In the genomic region with DNA sequence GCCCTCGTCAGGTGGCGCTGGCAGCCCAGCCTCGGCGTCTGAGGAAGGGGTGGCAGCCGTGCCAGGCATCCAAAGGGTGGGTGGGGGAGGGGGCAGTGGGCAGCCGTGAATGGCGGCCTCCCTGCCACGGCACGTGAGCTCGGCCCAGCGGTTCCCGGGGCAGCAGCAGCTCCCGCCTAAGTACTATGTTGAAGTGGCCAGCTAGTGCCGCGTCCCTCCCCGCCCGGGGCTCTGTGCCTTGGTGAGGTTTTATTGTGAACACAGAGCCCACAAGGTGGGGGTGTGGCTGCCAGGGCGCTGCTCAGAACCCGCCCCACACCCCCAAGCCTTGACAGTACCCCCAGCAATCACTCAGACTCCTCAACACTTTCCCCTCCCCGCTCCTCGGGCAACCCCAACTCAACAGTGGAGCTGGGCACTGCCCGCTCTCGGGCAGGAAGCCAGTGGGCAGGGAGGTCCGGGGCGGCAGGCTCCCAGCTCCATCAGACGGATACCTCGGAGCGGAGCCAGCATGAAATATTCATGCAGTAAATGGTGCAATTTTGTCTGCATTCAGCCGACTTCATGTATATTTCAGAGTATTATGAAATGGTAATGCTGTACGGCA, we compare ENCODE assay signal across 17 cellular contexts.
DNase-seq lines count a peak whose midpoint lies in the region; ATAC-seq lines count a peak whose summit lies in the region.
"Had no signal": no experiment of that assay in that cellular context is flagged by ENCODE, and none has a peak within 500 bp of the region (broad histone marks: within the 10 kb centered on the region; RNA-seq: fewer than 3 reads in every experiment).

No MANE protein-coding gene starts in this region.

- no peak overlapping the region for H2AFZ ChIP-seq in neuronal stem cell (ENCODE audit: low read length)
- H2AFZ ChIP-seq: PC-9 had no signal

- H3K14ac ChIP-seq in neuronal stem cell (ENCODE audit: low read length): no peak overlapping the region

- no peaks in the 10 kb centered on the region for H3K79me1 ChIP-seq in neuronal stem cell (ENCODE audit: low read depth, low read length)

- H3K9ac ChIP-seq in neuronal stem cell (ENCODE audit: low read depth, low read length, poor library complexity): no peak overlapping the region

- no peak overlapping the region for H2BK120ac ChIP-seq in neuronal stem cell (ENCODE audit: low read depth, low read length)

- H3K4me2 ChIP-seq in neuronal stem cell (ENCODE audit: insufficient read depth, low read length, poor library complexity, severe bottlenecking): no peak overlapping the region
- H3K4me2 ChIP-seq: PC-9 had no signal

- peak overlapping the region; percentile 37 for H2BK15ac ChIP-seq in neuronal stem cell (ENCODE audit: low read length)

- no peak overlapping the region for H3K23ac ChIP-seq in neuronal stem cell (ENCODE audit: low read depth, low read length, poor library complexity)

- H3K4ac ChIP-seq in neuronal stem cell (ENCODE audit: low read length): no peak overlapping the region

- peaks cover 0 to 7% of the 10 kb centered on the region in 2 donors for H3K4me1 ChIP-seq in neuronal stem cell (ENCODE audit: control insufficient read depth in 2 of 2, insufficient read depth in 1 of 2, low read depth in 1 of 2, low read length in 2 of 2)

- no peak overlapping the region for H3K27ac ChIP-seq in neuronal stem cell (replicated peaks; ENCODE audit: low read length)
- H3K27ac ChIP-seq: PC-9 had no signal

- no peaks in the 10 kb centered on the region for H3K36me3 ChIP-seq in MG63
- no peaks in the 10 kb centered on the region for H3K36me3 ChIP-seq in neuronal stem cell (replicated peaks in 1 of 2; ENCODE audit: control insufficient read depth in 2 of 2, insufficient read depth in 2 of 2, low read length in 2 of 2)

- H3K4me3 ChIP-seq in MG63 (no peak overlapping the region), neuronal stem cell (ENCODE audit: low read length in 2 of 2) (no peak overlapping the region)
- H3K4me3 ChIP-seq: PC-9 had no signal

- no peak overlapping the region for H2BK12ac ChIP-seq in neuronal stem cell (ENCODE audit: low read length)

- H4K8ac ChIP-seq in neuronal stem cell (ENCODE audit: low read depth, low read length): no peak overlapping the region

- H2AK5ac ChIP-seq in neuronal stem cell (ENCODE audit: low read depth, low read length): no peak overlapping the region

- peak; percentile 14 for DNase-seq in NCI-H345 (lab: John Stamatoyannopoulos, UW)
- no peak for DNase-seq in NCI-H345 treated with DMSO at 0.1 percent for 48 hours (lab: John Stamatoyannopoulos, UW; ENCODE audit: unreplicated experiment)
- peak; percentile 61 for DNase-seq in MG63
- peak; percentile 65 for DNase-seq in cerebellum (ENCODE audit: low spot score)
- DNase-seq in neuronal stem cell (ENCODE audit: low spot score): no peak
- DNase-seq in SW480 (ENCODE audit: low spot score): no peak
- DNase-seq: AML-193, COR-L47, HCEC 1CT, MV-4-11, NCI-H146, NCI-H2081, NCI-H748 treated with DMSO at 0.1 percent for 48 hours, PC-9, T-cell had no signal

- H3K18ac ChIP-seq in neuronal stem cell (ENCODE audit: low read length): no peak overlapping the region

- peak overlapping the region; percentile 39 for H2BK5ac ChIP-seq in neuronal stem cell (ENCODE audit: low read length)

- ATAC-seq in HG03378 (IDR thresholded peaks at IDR 0.05; ENCODE audit: unreplicated experiment): no peak
- ATAC-seq in HG03439 (IDR thresholded peaks at IDR 0.05; ENCODE audit: unreplicated experiment): no peak
- ATAC-seq: T-cell had no signal

- H3K9me3 ChIP-seq in MG63 (no peaks in the 10 kb centered on the region), neuronal stem cell (replicated peaks in 1 of 2; ENCODE audit: control insufficient read depth in 2 of 2, insufficient read depth in 1 of 2, low read depth in 1 of 2, low read length in 2 of 2) (no peaks in the 10 kb centered on the region)

- WGBS in neuronal stem cell (ENCODE audit: extremely low coverage in 2 of 2, insufficient read length in 2 of 2, insufficient replicate concordance in 1 of 2), 2 donors: no CpG with 5 or more reads among the region's 30 CpGs

- H3K27me3 ChIP-seq in MG63 (peaks cover 66% of the 10 kb centered on the region), neuronal stem cell (ENCODE audit: control insufficient read depth in 3 of 3, insufficient read depth in 3 of 3, low read depth in 1 of 3, low read length in 3 of 3) (peaks cover 0 to 58% (median 0%) of the 10 kb centered on the region in 3 experiments)

- no peak overlapping the region for H4K91ac ChIP-seq in neuronal stem cell (ENCODE audit: low read depth, low read length, poor library complexity)

Comparison
In these comparisons a context has a peak if more than half of its experiments do, and no peak if none do; other contexts are left out.
1. DNase-seq: peak in NCI-H345 (single experiment), MG63 (single experiment) and cerebellum (single experiment); none in NCI-H345 treated with DMSO at 0.1 percent for 48 hours (single experiment), neuronal stem cell (single experiment) and SW480 (single experiment).